1 cellular context compared by ENCODE assay signal in genomic region chr13:73972503-73972902, GRCh38.
TF ChIP-seq lines count a peak whose summit lies in the region.

No MANE protein-coding gene starts in this region.

TF ChIP-seq in liver, 16 proteins besides CTCF, POLR2A, EP300 and RAD21 (continued from another document):
- no peak for TF ChIP-seq REST (IDR thresholded peaks at IDR 0.05)
